Comparison of ENCODE assay signal across 8 cellular contexts in genomic region chr19:35959040-35959967, GRCh38. TPM values are rescaled to one million over a fixed set of nuclear protein-coding genes. Genes with fewer than 3 reads are reported as not detected.
A peak's percentile ranks its signal among the peaks of the same experiment; 100 is the strongest.
DNase-seq lines count a peak whose midpoint lies in the region; TF ChIP-seq lines count a peak whose summit lies in the region.

No MANE protein-coding gene starts in this region.

- no peaks in the 10 kb centered on the region for H3K9me3 ChIP-seq in iPS-15b (ENCODE audit: control insufficient read depth, insufficient read depth, low read length)

- no peaks in the 10 kb centered on the region for H3K4me1 ChIP-seq in iPS-15b (ENCODE audit: control insufficient read depth, insufficient read depth, low read length)

- TF ChIP-seq POLR2A in lower leg skin (IDR thresholded peaks at IDR 0.05) = no peak

- intact Hi-C loops in lower leg skin (cut with DNase I; ENCODE audit: low total_unique reads) = no loop called here

- TF ChIP-seq CTCF in BJ (IDR thresholded peaks at IDR 0.05; ENCODE audit: insufficient read depth, low read depth, low read length) (0 out of 2 replicates have a peak, but pooled peaks have one; percentile 28), lower leg skin (IDR thresholded peaks at IDR 0.05) (no peak)

- no peak overlapping the region for H3K9ac ChIP-seq in iPS-15b (ENCODE audit: low read depth, low read length)

- peaks cover 24% of the 10 kb centered on the region for H3K27me3 ChIP-seq in BJ (ENCODE audit: control insufficient read depth, insufficient read depth, low read length)
- peaks cover 35% of the 10 kb centered on the region for H3K27me3 ChIP-seq in iPS-15b (ENCODE audit: control insufficient read depth, insufficient read depth, low read length)

- CTCF ChIA-PET in BJ (lab: Yijun Ruan, JAX) = interaction anchor here (1.0 to 1.8 kb wide), 3 partner anchors 11 to 34 kb away, joined by 3 to 4 read pairs (median 3); no protein-coding TSS in a partner anchor

- H3K4me3 ChIP-seq in BJ (ENCODE audit: low read depth, low read length) = no peak overlapping the region
- H3K4me3 ChIP-seq in iPS-15b (ENCODE audit: low read depth, low read length) = peak overlapping the region; percentile 43
- H3K4me3 ChIP-seq in lower leg skin (ENCODE audit: low read depth, poor library complexity, severe bottlenecking) = no peak overlapping the region

- 10 to 21% methylated on average over 19 to 44 of the region's 97 CpGs for WGBS in lower leg skin, 2 donors

- no peaks in the 10 kb centered on the region for H3K36me3 ChIP-seq in BJ (ENCODE audit: control insufficient read depth, insufficient read depth, low read length)
- no peaks in the 10 kb centered on the region for H3K36me3 ChIP-seq in iPS-15b (ENCODE audit: control insufficient read depth, insufficient read depth, low read length)

- POLR2A ChIA-PET in BJ (lab: Charles Lee) = no interaction called here

- DNase-seq in BJ (ENCODE audit: low read depth) (no peak), NCI-H345 treated with DMSO at 0.1 percent for 48 hours (lab: John Stamatoyannopoulos, UW; ENCODE audit: unreplicated experiment) (peak; percentile 20), activated gamma-delta T cell (lab: John Stamatoyannopoulos, UW) (peak; percentile 58), lower leg skin (ENCODE audit: low spot score in 2 of 2) (no peak), NOMO-1 treated with DMSO at 0.1 percent for 48 hours (lab: John Stamatoyannopoulos, UW; ENCODE audit: unreplicated experiment) (no peak), RPMI8226 (no peak)
- DNase-seq in stimulated activated CD4-positive, alpha-beta T cell treated with anti-CD3 and anti-CD28 coated beads, Interleukin-2, amount 100 ng/mL, for 48 hours = peak; percentile 47 to 63

RNA-seq across cellular contexts. Expression of gene LRFN3, which starts 23.1 kb away (rescaled TPM):
- 0.83 and 1.8 TPM in 2 replicates for polyA plus RNA-seq in BJ (2011; rRNA removed)
- 0.81 and 2.0 TPM in 2 replicates for polyA minus RNA-seq in BJ (2011; rRNA and poly(A)+ RNA removed)
- 10 to 100 TPM in 3 of 4 donors, 1 to 10 TPM in 1; 6.8 to 17.9 (median 11.4) TPM for total RNA-seq in lower leg skin

RNA-seq across cellular contexts. Expression of gene SDHAF1, which starts 35.7 kb away (rescaled TPM):
- 12.0 and 14.5 TPM in 2 replicates for polyA plus RNA-seq in BJ (2011; rRNA removed)
- 1.7 and 3.9 TPM in 2 replicates for polyA minus RNA-seq in BJ (2011; rRNA and poly(A)+ RNA removed)
- total RNA-seq in lower leg skin = 10 to 100 TPM; 51.6 to 83.8 (median 64.4) TPM

RNA-seq across cellular contexts. Expression of gene SYNE4, which starts 49.3 kb away (rescaled TPM):
- 0.16 and 0.20 TPM in 2 replicates for polyA plus RNA-seq in BJ (2011; rRNA removed)
- polyA minus RNA-seq in BJ (2011; rRNA and poly(A)+ RNA removed) = not detected in 2 replicates
- 1 to 10 TPM in 2 of 4 donors, under 1 TPM in 1, not detected in 1; 0.89 to 5.8 (median 1.8) TPM for total RNA-seq in lower leg skin

RNA-seq across cellular contexts. Expression of gene TYROBP, which starts 51.2 kb away (rescaled TPM):
- polyA plus RNA-seq in BJ (2011; rRNA removed) = not detected in 2 replicates
- polyA minus RNA-seq in BJ (2011; rRNA and poly(A)+ RNA removed) = not detected in 2 replicates
- 10 to 100 TPM; 25.7 to 29.9 (median 28.4) TPM for total RNA-seq in lower leg skin

RNA-seq across cellular contexts. Expression of gene ALKBH6, which starts 54.7 kb away (rescaled TPM):
- polyA plus RNA-seq in BJ (2011; rRNA removed) = 17.5 and 19.5 TPM in 2 replicates
- polyA minus RNA-seq in BJ (2011; rRNA and poly(A)+ RNA removed) = 7.3 and 7.9 TPM in 2 replicates
- 10 to 100 TPM; 11.9 to 37.9 (median 25.0) TPM for total RNA-seq in lower leg skin

Comparison
In these comparisons a context has a peak if more than half of its experiments do, and no peak if none do; other contexts are left out.
1. DNase-seq: peak in NCI-H345 treated with DMSO at 0.1 percent for 48 hours (single experiment), activated gamma-delta T cell (single experiment) and stimulated activated CD4-positive, alpha-beta T cell treated with anti-CD3 and anti-CD28 coated beads, Interleukin-2, amount 100 ng/mL, for 48 hours (2 of 2); none in BJ (single experiment), lower leg skin (0 of 2), NOMO-1 treated with DMSO at 0.1 percent for 48 hours (single experiment) and RPMI8226 (single experiment).